Comparison of ENCODE assay signal across 1 cellular context in the genomic region with DNA sequence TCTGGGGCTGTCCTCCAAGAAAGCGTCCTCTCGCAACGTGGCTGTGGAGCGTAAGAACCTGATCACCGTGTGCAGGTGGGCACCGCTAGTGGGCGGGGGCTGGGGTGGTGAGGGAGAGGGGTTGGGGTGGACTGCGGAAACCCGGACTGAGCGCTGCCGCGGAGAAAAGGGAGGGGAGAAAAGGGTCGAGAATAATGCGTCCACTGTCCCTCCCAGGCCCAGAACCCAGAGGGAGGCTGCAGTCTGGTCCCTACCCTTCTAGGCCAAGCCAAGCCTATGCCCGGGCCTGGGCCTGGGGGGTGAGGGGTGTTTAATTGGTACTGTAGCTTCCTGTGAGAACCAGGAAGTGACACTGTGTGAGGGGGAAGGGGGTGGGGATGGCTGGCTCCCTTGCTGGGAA.
TF ChIP-seq lines count a peak whose summit lies in the region.

No MANE protein-coding gene starts in this region.

TF ChIP-seq in H1, 55 proteins besides CTCF, POLR2A, EP300 and RAD21:
- TF ChIP-seq CBX8 (IDR thresholded peaks at IDR 0.05; ENCODE audit: borderline replicate concordance, low read depth, low read length) (no peak), SAP30 (IDR thresholded peaks at IDR 0.05; ENCODE audit: insufficient read depth, insufficient replicate concordance, low read length) (no peak), CHD2 (IDR thresholded peaks at IDR 0.05; ENCODE audit: low read length) (no peak), NANOG (IDR thresholded peaks at IDR 0.05; ENCODE audit: insufficient read depth, low read depth, low read length, poor library complexity, severe bottlenecking) (no peak), TEAD4 (IDR thresholded peaks at IDR 0.05; ENCODE audit: low read depth, low read length) (no peak), CTBP2 (IDR thresholded peaks at IDR 0.05; ENCODE audit: borderline replicate concordance, insufficient read depth, insufficient read length, low read length) (no peak), RFX5 (IDR thresholded peaks at IDR 0.05; ENCODE audit: borderline replicate concordance, low read depth, low read length) (no peak), PHF8 (conservative IDR thresholded peaks at IDR 0.05; ENCODE audit: low read depth, low read length) (no peak), SIX5 (IDR thresholded peaks at IDR 0.05; ENCODE audit: low read depth, low read length) (no peak), POU5F1 (IDR thresholded peaks at IDR 0.05; ENCODE audit: low read depth, low read length) (no peak), JUND (IDR thresholded peaks at IDR 0.05; ENCODE audit: low read length) (no peak), KDM1A (IDR thresholded peaks at IDR 0.05; ENCODE audit: borderline replicate concordance, low read length) (no peak), RXRA (IDR thresholded peaks at IDR 0.05; ENCODE audit: insufficient read depth, low read depth, low read length) (no peak)
- TF ChIP-seq, protein P1, sequence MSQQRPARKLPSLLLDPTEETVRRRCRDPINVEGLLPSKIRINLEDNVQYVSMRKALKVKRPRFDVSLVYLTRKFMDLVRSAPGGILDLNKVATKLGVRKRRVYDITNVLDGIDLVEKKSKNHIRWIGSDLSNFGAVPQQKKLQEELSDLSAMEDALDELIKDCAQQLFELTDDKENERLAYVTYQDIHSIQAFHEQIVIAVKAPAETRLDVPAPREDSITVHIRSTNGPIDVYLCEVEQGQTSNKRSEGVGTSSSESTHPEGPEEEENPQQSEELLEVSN (IDR thresholded peaks at IDR 0.05), result no peak
